In genomic region chr5:138870611-138871010, GRCh38 we compare ENCODE assay signal across 12 cellular contexts. TPM values are rescaled to one million over a fixed set of nuclear protein-coding genes. Genes with fewer than 3 reads are reported as not detected.
DNase-seq lines count a peak whose midpoint lies in the region; ATAC-seq, FAIRE-seq and TF ChIP-seq lines count a peak whose summit lies in the region.
"Had no signal": no experiment of that assay in that cellular context is flagged by ENCODE, and none has a peak within 500 bp of the region (broad histone marks: within the 10 kb centered on the region; RNA-seq: fewer than 3 reads in every experiment).

No MANE protein-coding gene starts in this region.

- no peaks in the 10 kb centered on the region for H3K27me3 Mint-ChIP-seq in astrocyte (ENCODE audit: low read depth, unreplicated experiment)

- H3K27ac ChIP-seq in astrocyte (ENCODE audit: low read depth, low read length) = peak overlapping the region; percentile 57
- H3K27ac ChIP-seq in iPS-20b (ENCODE audit: low read length) = peak overlapping the region; percentile 65
- H3K27ac ChIP-seq: transverse colon had no signal

- FAIRE-seq in astrocyte (lab: Jason Lieb, UNC) = no peak

- no peaks in the 10 kb centered on the region for H3K36me3 Mint-ChIP-seq in astrocyte (ENCODE audit: low read depth, unreplicated experiment)

- H3K4me1 Mint-ChIP-seq in astrocyte (ENCODE audit: low read depth, unreplicated experiment) = peaks cover 65% of the 10 kb centered on the region

- no peaks in the 10 kb centered on the region for H3K9me3 Mint-ChIP-seq in astrocyte (ENCODE audit: unreplicated experiment)

- ATAC-seq in esophagus mucosa = no peak

- H3K79me2 ChIP-seq in astrocyte (ENCODE audit: insufficient read depth, low read length) = peaks cover 96% of the 10 kb centered on the region

- H3K36me3 ChIP-seq in astrocyte (ENCODE audit: insufficient read depth, low read length) (no peaks in the 10 kb centered on the region), iPS-20b (ENCODE audit: insufficient read depth, low read depth, low read length) (no peaks in the 10 kb centered on the region), skeletal muscle satellite cell (ENCODE audit: insufficient read depth, low read length) (no peaks in the 10 kb centered on the region)
- H3K36me3 ChIP-seq: transverse colon had no signal

- no peak for TF ChIP-seq CTCF in astrocyte (IDR thresholded peaks at IDR 0.05; ENCODE audit: insufficient read depth, low read depth, low read length)

- H3K27ac Mint-ChIP-seq in astrocyte (ENCODE audit: unreplicated experiment) = peak overlapping the region; percentile 93

- H3K27me3 ChIP-seq in astrocyte (ENCODE audit: insufficient read depth, low read length) (no peaks in the 10 kb centered on the region), iPS-20b (ENCODE audit: insufficient read depth, low read length) (no peaks in the 10 kb centered on the region), skeletal muscle satellite cell (ENCODE audit: control insufficient read depth, insufficient read depth, low read length) (no peaks in the 10 kb centered on the region)
- H3K27me3 ChIP-seq: transverse colon had no signal

- no peak overlapping the region for H3K4me3 ChIP-seq in astrocyte (ENCODE audit: insufficient read depth, low read depth, low read length)
- H3K4me3 ChIP-seq in iPS-20b (ENCODE audit: low read length) = no peak overlapping the region
- peak overlapping the region; percentile 31 for H3K4me3 ChIP-seq in skeletal muscle satellite cell (ENCODE audit: low read length)
- H3K4me3 ChIP-seq: transverse colon had no signal

- peak overlapping the region; percentile 22 for H3K4me3 Mint-ChIP-seq in astrocyte (ENCODE audit: unreplicated experiment)

- peak overlapping the region; percentile 59 for H3K9ac ChIP-seq in astrocyte (ENCODE audit: low read length)
- peak overlapping the region; percentile 40; the same call in 1 of the 2 replicates for H3K9ac ChIP-seq in iPS-20b (ENCODE audit: low read depth, low read length)
- H3K9ac ChIP-seq in skeletal muscle satellite cell (ENCODE audit: low read depth, low read length) = peak overlapping the region; percentile 51

- no peaks in the 10 kb centered on the region for H3K9me3 ChIP-seq in astrocyte (ENCODE audit: insufficient read depth, low read depth, low read length)
- H3K9me3 ChIP-seq in iPS-20b (ENCODE audit: insufficient read depth, low read depth, low read length) = no peaks in the 10 kb centered on the region
- no peaks in the 10 kb centered on the region for H3K9me3 ChIP-seq in skeletal muscle satellite cell (replicated peaks; ENCODE audit: low read length)
- H3K9me3 ChIP-seq: transverse colon had no signal

- H3K4me1 ChIP-seq in astrocyte (ENCODE audit: insufficient read depth, low read length) (peaks cover 47% of the 10 kb centered on the region), iPS-20b (ENCODE audit: insufficient read depth, low read length) (peaks cover 50% of the 10 kb centered on the region), skeletal muscle satellite cell (ENCODE audit: control insufficient read depth, insufficient read depth, low read length) (peaks cover 43% of the 10 kb centered on the region)

- DNase-seq in NCI-H1694 (lab: John Stamatoyannopoulos, UW) = peak; percentile 3
- DNase-seq in NCI-H1694 treated with DMSO at 0.1 percent for 48 hours (lab: John Stamatoyannopoulos, UW) = no peak
- DNase-seq in astrocyte (ENCODE audit: low read depth) = no peak
- DNase-seq in NCI-H1417 treated with DMSO at 0.1 percent for 48 hours (lab: John Stamatoyannopoulos, UW) = no peak
- DNase-seq in NCI-H345 treated with DMSO at 0.1 percent for 48 hours (lab: John Stamatoyannopoulos, UW; ENCODE audit: unreplicated experiment) = no peak
- DNase-seq: NCI-H2081 treated with DMSO at 0.1 percent for 48 hours, transverse colon had no signal

- H4K20me1 ChIP-seq in astrocyte (ENCODE audit: insufficient read depth, low read length) = peaks cover 83% of the 10 kb centered on the region

- H2AFZ ChIP-seq in astrocyte (ENCODE audit: low read depth, low read length) = no peak overlapping the region

- H3K4me2 ChIP-seq in astrocyte (ENCODE audit: low read length) (peak overlapping the region; percentile 76), skeletal muscle satellite cell (ENCODE audit: low read length) (peak overlapping the region; percentile 66)

RNA-seq across cellular contexts. Expression of gene LRRTM2, which starts 4.5 kb away (rescaled TPM):
- total RNA-seq in astrocyte (0.54 and 0.70 TPM in 2 replicates), esophagus mucosa (0.20 TPM)
- total RNA-seq in skeletal muscle satellite cell (2012; rRNA removed) = 0.66 and 1.3 TPM in 2 replicates
- total RNA-seq: A172, epithelial cell of proximal tubule had no signal
